ENCODE assay signal across 1 cellular context in genomic region chr7:18610331-18610948, GRCh38.
TF ChIP-seq lines count a peak whose summit lies in the region.

No MANE protein-coding gene starts in this region.

TF ChIP-seq in WTC11, 78 proteins besides CTCF, POLR2A, EP300 and RAD21 (continued from another document):
- TF ChIP-seq, protein P1, sequence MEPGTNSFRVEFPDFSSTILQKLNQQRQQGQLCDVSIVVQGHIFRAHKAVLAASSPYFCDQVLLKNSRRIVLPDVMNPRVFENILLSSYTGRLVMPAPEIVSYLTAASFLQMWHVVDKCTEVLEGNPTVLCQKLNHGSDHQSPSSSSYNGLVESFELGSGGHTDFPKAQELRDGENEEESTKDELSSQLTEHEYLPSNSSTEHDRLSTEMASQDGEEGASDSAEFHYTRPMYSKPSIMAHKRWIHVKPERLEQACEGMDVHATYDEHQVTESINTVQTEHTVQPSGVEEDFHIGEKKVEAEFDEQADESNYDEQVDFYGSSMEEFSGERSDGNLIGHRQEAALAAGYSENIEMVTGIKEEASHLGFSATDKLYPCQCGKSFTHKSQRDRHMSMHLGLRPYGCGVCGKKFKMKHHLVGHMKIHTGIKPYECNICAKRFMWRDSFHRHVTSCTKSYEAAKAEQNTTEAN (CRISPR knock-in tag; IDR thresholded peaks at IDR 0.05): no peak
- no peak for TF ChIP-seq SMAD3 (CRISPR knock-in tag; IDR thresholded peaks at IDR 0.05; ENCODE audit: borderline replicate concordance)
- no peak for TF ChIP-seq OVOL2 (CRISPR knock-in tag; IDR thresholded peaks at IDR 0.05; ENCODE audit: borderline replicate concordance)
